ENCODE assay signal across 27 cellular contexts in genomic region chr15:24777307-24777706, GRCh38.
DNase-seq lines count a peak whose midpoint lies in the region; TF ChIP-seq lines count a peak whose summit lies in the region.
"Had no signal": no experiment of that assay in that cellular context is flagged by ENCODE, and none has a peak within 500 bp of the region (broad histone marks: within the 10 kb centered on the region; RNA-seq: fewer than 3 reads in every experiment).

No MANE protein-coding gene starts in this region.

- no peaks in the 10 kb centered on the region for H3F3A ChIP-seq in neural cell (ENCODE audit: insufficient read depth, low read length, poor library complexity, severe bottlenecking)

- H3K4me3 ChIP-seq in neural cell (ENCODE audit: low read length), result no peak overlapping the region
- H3K4me3 ChIP-seq: A549; BLaER1; BLaER1 treated with 17β-estradiol and CSF1 and Interleukin-3, amounts not matched to agents 10 nM and 100 nM had no signal

- no peak for TF ChIP-seq RAD21 in neural cell (conservative IDR thresholded peaks at IDR 0.05)

- H3K79me2 ChIP-seq in neural cell (replicated peaks; ENCODE audit: insufficient read depth, low read length), result no peaks in the 10 kb centered on the region

- H3K4me2 ChIP-seq in neural cell (ENCODE audit: low read length), result no peak overlapping the region
- H3K4me2 ChIP-seq: A549; BLaER1; BLaER1 treated with 17β-estradiol and CSF1 and Interleukin-3, amounts not matched to agents 10 nM and 100 nM had no signal

- no peaks in the 10 kb centered on the region for H4K20me1 ChIP-seq in neural cell (ENCODE audit: insufficient read depth)
- H4K20me1 ChIP-seq: BLaER1; BLaER1 treated with 17β-estradiol and CSF1 and Interleukin-3, amounts not matched to agents 10 nM and 100 nM had no signal

- H2AFZ ChIP-seq in neural cell (ENCODE audit: low read depth, low read length), result no peak overlapping the region

- no peaks in the 10 kb centered on the region for H3K36me3 ChIP-seq in neural cell (ENCODE audit: insufficient read depth, low read length)
- H3K36me3 ChIP-seq: BE2C; BLaER1; BLaER1 treated with 17β-estradiol and CSF1 and Interleukin-3, amounts not matched to agents 10 nM and 100 nM had no signal

- TF ChIP-seq CTCF in neural cell (IDR thresholded peaks at IDR 0.05; ENCODE audit: poor library complexity, severe bottlenecking), result no peak

- no peaks in the 10 kb centered on the region for H3K9me3 ChIP-seq in neural cell (ENCODE audit: low read length)
- H3K9me3 ChIP-seq: A549, BE2C had no signal

- H3K27me3 ChIP-seq in neural cell (ENCODE audit: insufficient read depth, low read depth, low read length), result no peaks in the 10 kb centered on the region
- H3K27me3 ChIP-seq: BE2C, BLaER1 had no signal

- H3K27ac ChIP-seq in neural cell (ENCODE audit: low read length), result no peak overlapping the region
- H3K27ac ChIP-seq: 22Rv1; A549; BLaER1; BLaER1 treated with 17β-estradiol and CSF1 and Interleukin-3, amounts not matched to agents 10 nM and 100 nM; C4-2B had no signal

- no peaks in the 10 kb centered on the region for H3K9me2 ChIP-seq in neural cell (ENCODE audit: insufficient read depth, low read length)

- no peak for DNase-seq in NCI-H226
- DNase-seq: 8988T; ACHN; AML-193; BE2C; C1 segment of cervical spinal cord; Caco-2; Calu3; CD4-positive, alpha-beta memory T cell; CD4-positive, alpha-beta T cell; CD4-positive, CD25-positive, alpha-beta regulatory T cell; CD8-positive, alpha-beta memory T cell; CD8-positive, alpha-beta T cell; COR-L47; DMS 273 treated with DMSO at 0.1 percent for 48 hours; DMS153; DMS53; DMS79; DMS79 treated with DMSO at 0.1 percent for 48 hours; DND-41; EL had no signal

- H3K9ac ChIP-seq in neural cell (ENCODE audit: low read length), result no peak overlapping the region
- H3K9ac ChIP-seq: BLaER1; BLaER1 treated with 17β-estradiol and CSF1 and Interleukin-3, amounts not matched to agents 10 nM and 100 nM had no signal

- TF ChIP-seq EP300 in neural cell (conservative IDR thresholded peaks at IDR 0.05; ENCODE audit: poor library complexity, severe bottlenecking), result peak; percentile 99

TF ChIP-seq in neural cell, 6 proteins besides CTCF, POLR2A, EP300 and RAD21:
- no peak for TF ChIP-seq MXI1 (conservative IDR thresholded peaks at IDR 0.05; ENCODE audit: poor library complexity, severe bottlenecking)
- no peak for TF ChIP-seq TAF1 (IDR thresholded peaks at IDR 0.05; ENCODE audit: low read depth)
- peak; percentile 97 for TF ChIP-seq POLR2AphosphoS5 (IDR thresholded peaks at IDR 0.05)
- TF ChIP-seq REST (IDR thresholded peaks at IDR 0.05; ENCODE audit: borderline replicate concordance), result peak; percentile 26
- no peak for TF ChIP-seq SMC3 (conservative IDR thresholded peaks at IDR 0.05; ENCODE audit: poor library complexity)
- TF ChIP-seq EZH2 (IDR thresholded peaks at IDR 0.05; ENCODE audit: borderline replicate concordance, insufficient read depth, low read length, poor library complexity, severe bottlenecking), result no peak
TF ChIP-seq in neural cell: peak in this region for 2.
